ENCODE assay signal across 8 cellular contexts in genomic region chr12:7588703-7589329, GRCh38.
A peak's percentile ranks its signal among the peaks of the same experiment; 100 is the strongest.
DNase-seq lines count a peak whose midpoint lies in the region; ATAC-seq and TF ChIP-seq lines count a peak whose summit lies in the region.

No MANE protein-coding gene starts in this region.

- no peak overlapping the region for H3K4me3 ChIP-seq in suprapubic skin

- H3K9me3 ChIP-seq in suprapubic skin = no peaks in the 10 kb centered on the region

- ATAC-seq in left lobe of liver = peak; percentile 99
- no peak for ATAC-seq in HG02798 (IDR thresholded peaks at IDR 0.05; ENCODE audit: poor library complexity, unreplicated experiment)

- no peak overlapping the region for H3K27ac ChIP-seq in suprapubic skin

- H3K27me3 ChIP-seq in suprapubic skin = no peaks in the 10 kb centered on the region

- no peak for TF ChIP-seq EP300 in suprapubic skin (IDR thresholded peaks at IDR 0.05)

- no peaks in the 10 kb centered on the region for H3K36me3 ChIP-seq in suprapubic skin

- 38% methylated on average over 4 of the region's 4 CpGs for WGBS in suprapubic skin

- DNase-seq in EH (ENCODE audit: low read depth) (peak; percentile 64), HuH-7 (ENCODE audit: low spot score) (peak; percentile 26), SW 1271 (lab: John Stamatoyannopoulos, UW) (peak; percentile 28 to 65), T47D (ENCODE audit: low read depth in 1 of 2, low spot score in 1 of 2) (peak; percentile 18 to 59), left lobe of liver (ENCODE audit: low spot score) (peak; percentile 64), suprapubic skin (ENCODE audit: low spot score in 2 of 2) (no peak), DMS79 treated with DMSO at 0.1 percent for 48 hours (lab: John Stamatoyannopoulos, UW) (no peak)

- peak; percentile 32 to 56 for TF ChIP-seq CTCF in suprapubic skin (IDR thresholded peaks at IDR 0.05)

- TF ChIP-seq POLR2A in suprapubic skin (IDR thresholded peaks at IDR 0.05) = no peak

- H3K4me1 ChIP-seq in suprapubic skin = no peaks in the 10 kb centered on the region

- in situ Hi-C loops in T47D (cut with HindIII; ENCODE audit: low pct_unique_long_range_greater_than_20kb, low sequenced_read_pairs) = no loop called here

Comparison
In these comparisons a context has a peak if more than half of its experiments do, and no peak if none do; other contexts are left out.
1. DNase-seq: peak in EH (single experiment), HuH-7 (single experiment), SW 1271 (2 of 2), T47D (2 of 2) and left lobe of liver (single experiment); none in suprapubic skin (0 of 2) and DMS79 treated with DMSO at 0.1 percent for 48 hours (single experiment).